Comparison of ENCODE assay signal across 25 cellular contexts in genomic region chr1:191595170-191595569, GRCh38.
"Had no signal": no experiment of that assay in that cellular context is flagged by ENCODE, and none has a peak within 500 bp of the region (broad histone marks: within the 10 kb centered on the region; RNA-seq: fewer than 3 reads in every experiment).

No MANE protein-coding gene starts in this region.

- H3K27ac ChIP-seq: adrenal gland, KMS-11, WERI-Rb-1 had no signal

- H3K9ac ChIP-seq: KMS-11 had no signal

- H3K36me3 ChIP-seq: adrenal gland, WERI-Rb-1 had no signal

- ATAC-seq: activated CD4-positive, alpha-beta T cell treated with anti-CD3 and anti-CD28 coated beads for 36 hours; activated CD8-positive, alpha-beta T cell treated with anti-CD3 and anti-CD28 coated beads for 36 hours had no signal

- H3K4me2 ChIP-seq: KMS-11 had no signal

- DNase-seq: activated CD4-positive, alpha-beta T cell treated with anti-CD3 and anti-CD28 coated beads for 36 hours; activated CD8-positive, alpha-beta memory T cell treated with anti-CD3 and anti-CD28 coated beads, Interleukin-2, amount 50 U/mL, for 48 hours; activated CD8-positive, alpha-beta T cell treated with anti-CD3 and anti-CD28 coated beads for 36 hours; activated naive CD4-positive, alpha-beta T cell treated with anti-CD3 and anti-CD28 coated beads, Interleukin-2, amount 50 U/mL, for 16 hours; activated naive CD8-positive, alpha-beta T cell treated with anti-CD3 and anti-CD28 coated beads, Interleukin-2, amount 10 ng/mL, durations not matched to agents 7 days and 5 days; activated T-cell treated with anti-CD3 and anti-CD28 coated beads, Interleukin-2, amount 50 U/mL, for 1 hour; adrenal gland; anterior cingulate cortex; central memory CD4-positive, alpha-beta T cell; MV-4-11; NCI-H1092 treated with DMSO at 0.1 percent for 48 hours; NCI-H1417 treated with DMSO at 0.1 percent for 48 hours; NCI-H1694 treated with DMSO at 0.1 percent for 48 hours; NCI-H2029 treated with DMSO at 0.1 percent for 48 hours; NCI-H345; NCI-H510A; NCI-H526 treated with DMSO at 0.1 percent for 48 hours; NCI-H82; NK-92 treated with Interleukin-12 subunit alpha and Interleukin-12 subunit beta, amount 100 ng/mL, for 24 hours; OCI-M1; SHP77 treated with DMSO at 0.1 percent for 48 hours; T-helper 1 cell; WERI-Rb-1 had no signal

- H3K4me3 ChIP-seq: adrenal gland had no signal

- FAIRE-seq: bronchial epithelial cell had no signal

- H3K9me3 ChIP-seq: adrenal gland had no signal

- H3K4me1 ChIP-seq: adrenal gland had no signal

- H3K27me3 ChIP-seq: adrenal gland had no signal
